24 cellular contexts compared by ENCODE assay signal in genomic region chr6:157013649-157014365, GRCh38.
DNase-seq lines count a peak whose midpoint lies in the region; TF ChIP-seq lines count a peak whose summit lies in the region.
"Had no signal": no experiment of that assay in that cellular context is flagged by ENCODE, and none has a peak within 500 bp of the region (broad histone marks: within the 10 kb centered on the region; RNA-seq: fewer than 3 reads in every experiment).

No MANE protein-coding gene starts in this region.

- no peak overlapping the region for H3K9ac ChIP-seq in colonic mucosa (ENCODE audit: low read depth in 2 of 2, low read length in 2 of 2)

- peak overlapping the region; percentile 5 for H3K27ac Mint-ChIP-seq in activated naive CD4-positive, alpha-beta T cell treated with anti-CD3 and anti-CD28 coated beads, Interleukin-2, amount 50 U/mL, for 24 hours
- no peak overlapping the region for H3K27ac Mint-ChIP-seq in activated naive CD4-positive, alpha-beta T cell treated with anti-CD3 and anti-CD28 coated beads, Interleukin-2, amount 10 ng/mL, durations not matched to agents 7 days and 5 days
- H3K27ac Mint-ChIP-seq: effector memory CD8-positive, alpha-beta T cell; stimulated activated effector memory CD8-positive, alpha-beta T cell treated with anti-CD3 and anti-CD28 coated beads, Interleukin-12 subunit alpha, Interleukin-12 subunit beta, amount 100 ng/mL, for 72 hours; T-helper 2 cell treated with Interferon-gamma antibody and Interleukin-4, amounts not matched to agents 5 μg/mL and 100 μg/mL, for 36 hours had no signal

- no peaks in the 10 kb centered on the region for H3K9me2 ChIP-seq in hepatocyte (replicated peaks; ENCODE audit: insufficient read depth)

- H3K9me3 ChIP-seq in hepatocyte (ENCODE audit: low read depth) = no peaks in the 10 kb centered on the region
- no peaks in the 10 kb centered on the region for H3K9me3 ChIP-seq in colonic mucosa
- H3K9me3 ChIP-seq: BE2C, spleen had no signal

- H3K4me1 ChIP-seq in hepatocyte (ENCODE audit: insufficient read depth) = no peaks in the 10 kb centered on the region
- H3K4me1 ChIP-seq in colonic mucosa = no peaks in the 10 kb centered on the region
- H3K4me1 ChIP-seq: breast epithelium had no signal

- H3K27ac ChIP-seq in hepatocyte = peak overlapping the region; percentile 53
- no peak overlapping the region for H3K27ac ChIP-seq in colonic mucosa
- H3K27ac ChIP-seq: breast epithelium, heart right ventricle, spleen had no signal

- H4K20me1 ChIP-seq in hepatocyte (ENCODE audit: insufficient read depth, poor library complexity, severe bottlenecking) = peaks cover 21% of the 10 kb centered on the region

- no peak for TF ChIP-seq CTCF in hepatocyte (IDR thresholded peaks at IDR 0.05; ENCODE audit: poor library complexity)
- no peak for TF ChIP-seq CTCF in retinal pigment epithelial cell (conservative IDR thresholded peaks at IDR 0.05; ENCODE audit: low read depth, low read length)
- no peak for TF ChIP-seq CTCF in colonic mucosa (IDR thresholded peaks at IDR 0.05)

- H3K4me1 Mint-ChIP-seq in activated naive CD4-positive, alpha-beta T cell treated with anti-CD3 and anti-CD28 coated beads, Interleukin-2, amount 50 U/mL, for 24 hours = peaks cover 75% of the 10 kb centered on the region
- peaks cover 17% of the 10 kb centered on the region for H3K4me1 Mint-ChIP-seq in activated naive CD4-positive, alpha-beta T cell treated with anti-CD3 and anti-CD28 coated beads, Interleukin-2, amount 10 ng/mL, durations not matched to agents 7 days and 5 days

- no peaks in the 10 kb centered on the region for H3K9me3 Mint-ChIP-seq in activated naive CD4-positive, alpha-beta T cell treated with anti-CD3 and anti-CD28 coated beads, Interleukin-2, amount 50 U/mL, for 24 hours
- no peaks in the 10 kb centered on the region for H3K9me3 Mint-ChIP-seq in activated naive CD4-positive, alpha-beta T cell treated with anti-CD3 and anti-CD28 coated beads, Interleukin-2, amount 10 ng/mL, durations not matched to agents 7 days and 5 days
- H3K9me3 Mint-ChIP-seq: activated T-cell treated with anti-CD3 and anti-CD28 coated beads, Interleukin-2, amount 50 U/mL, for 4 hours; effector memory CD8-positive, alpha-beta T cell; stimulated activated effector memory CD8-positive, alpha-beta T cell treated with anti-CD3 and anti-CD28 coated beads, Interleukin-12 subunit alpha, Interleukin-12 subunit beta, amount 100 ng/mL, for 72 hours; T-helper 2 cell treated with Interferon-gamma antibody and Interleukin-4, amounts not matched to agents 5 μg/mL and 100 μg/mL, for 36 hours had no signal

- H3K27me3 ChIP-seq in hepatocyte (no peaks in the 10 kb centered on the region), colonic mucosa (no peaks in the 10 kb centered on the region)
- H3K27me3 ChIP-seq: BE2C, breast epithelium, heart right ventricle, spleen had no signal

- intact Hi-C loops in colonic mucosa (cut with DNase I) = no loop called here

- H3K36me3 Mint-ChIP-seq in activated naive CD4-positive, alpha-beta T cell treated with anti-CD3 and anti-CD28 coated beads, Interleukin-2, amount 50 U/mL, for 24 hours = no peaks in the 10 kb centered on the region
- H3K36me3 Mint-ChIP-seq in activated naive CD4-positive, alpha-beta T cell treated with anti-CD3 and anti-CD28 coated beads, Interleukin-2, amount 10 ng/mL, durations not matched to agents 7 days and 5 days = no peaks in the 10 kb centered on the region
- H3K36me3 Mint-ChIP-seq: stimulated activated effector memory CD8-positive, alpha-beta T cell treated with anti-CD3 and anti-CD28 coated beads, Interleukin-12 subunit alpha, Interleukin-12 subunit beta, amount 100 ng/mL, for 72 hours had no signal

- H3K4me3 ChIP-seq in hepatocyte = no peak overlapping the region
- H3K4me3 ChIP-seq in retinal pigment epithelial cell (ENCODE audit: low read length) = peak overlapping the region; percentile 1
- no peak overlapping the region for H3K4me3 ChIP-seq in colonic mucosa
- H3K4me3 ChIP-seq: breast epithelium, heart right ventricle, spleen had no signal

- H2AFZ ChIP-seq in hepatocyte = no peak overlapping the region

- 77% methylated on average over 7 of the region's 7 CpGs for WGBS in hepatocyte (ENCODE audit: low lambda C conversion rate, missing lambda C conversion rate)

- H3K4me3 Mint-ChIP-seq in activated naive CD4-positive, alpha-beta T cell treated with anti-CD3 and anti-CD28 coated beads, Interleukin-2, amount 50 U/mL, for 24 hours = no peak overlapping the region
- no peak overlapping the region for H3K4me3 Mint-ChIP-seq in activated naive CD4-positive, alpha-beta T cell treated with anti-CD3 and anti-CD28 coated beads, Interleukin-2, amount 10 ng/mL, durations not matched to agents 7 days and 5 days
- H3K4me3 Mint-ChIP-seq: activated T-cell treated with anti-CD3 and anti-CD28 coated beads, Interleukin-2, amount 50 U/mL, for 4 hours; effector memory CD8-positive, alpha-beta T cell; stimulated activated effector memory CD8-positive, alpha-beta T cell treated with anti-CD3 and anti-CD28 coated beads, Interleukin-12 subunit alpha, Interleukin-12 subunit beta, amount 100 ng/mL, for 72 hours; T-helper 2 cell treated with Interferon-gamma antibody and Interleukin-4, amounts not matched to agents 5 μg/mL and 100 μg/mL, for 36 hours had no signal

- DNase-seq in activated naive CD4-positive, alpha-beta T cell treated with anti-CD3 and anti-CD28 coated beads, Interleukin-2, amount 10 ng/mL, durations not matched to agents 7 days and 5 days = no peak
- DNase-seq in NCI-H69 (lab: John Stamatoyannopoulos, UW) (peak; percentile 37), hepatocyte (ENCODE audit: low spot score) (peak; percentile 23), retinal pigment epithelial cell (ENCODE audit: low read depth) (no peak), GM19240 (ENCODE audit: insufficient read length, low spot score) (no peak), colonic mucosa (no peak)
- no peak for DNase-seq in stimulated activated CD4-positive, alpha-beta T cell treated with anti-CD3 and anti-CD28 coated beads, Interleukin-12 subunit alpha, Interleukin-12 subunit beta, amount 100 ng/mL, for 4 hours
- DNase-seq: activated CD4-positive, alpha-beta T cell treated with anti-CD3 and anti-CD28 coated beads for 48 hours; activated T-cell treated with anti-CD3 and anti-CD28 coated beads, Interleukin-2, amount 50 U/mL, for 4 hours; BE2C; effector memory CD8-positive, alpha-beta T cell; heart right ventricle; Kasumi-1; left cardiac atrium; NCI-H1436; NCI-H2107; NCI-H510A; PC-3; stimulated activated CD4-positive, alpha-beta T cell treated with anti-CD3 and anti-CD28 coated beads, Interleukin-2, amount 100 ng/mL, for 48 hours had no signal

- peaks cover 100% of the 10 kb centered on the region for H3K79me2 ChIP-seq in hepatocyte

- H3K36me3 ChIP-seq in hepatocyte (replicated peaks; ENCODE audit: insufficient read depth, low read depth) (no peaks in the 10 kb centered on the region), colonic mucosa (no peaks in the 10 kb centered on the region)
- H3K36me3 ChIP-seq: BE2C, breast epithelium, heart right ventricle, spleen had no signal

- CTCF ChIA-PET in activated naive CD4-positive, alpha-beta T cell treated with anti-CD3 and anti-CD28 coated beads, Interleukin-2, amount 10 ng/mL, durations not matched to agents 7 days and 5 days (lab: Charles Lee) = no interaction called here

- no peaks in the 10 kb centered on the region for H3K27me3 Mint-ChIP-seq in activated naive CD4-positive, alpha-beta T cell treated with anti-CD3 and anti-CD28 coated beads, Interleukin-2, amount 50 U/mL, for 24 hours
- no peaks in the 10 kb centered on the region for H3K27me3 Mint-ChIP-seq in activated naive CD4-positive, alpha-beta T cell treated with anti-CD3 and anti-CD28 coated beads, Interleukin-2, amount 10 ng/mL, durations not matched to agents 7 days and 5 days
- H3K27me3 Mint-ChIP-seq: effector memory CD8-positive, alpha-beta T cell had no signal

- no peak overlapping the region for H3K4me2 ChIP-seq in hepatocyte

Comparison
In these comparisons a context has a peak if more than half of its experiments do, and no peak if none do; other contexts are left out.
1. DNase-seq: peak in NCI-H69 (single experiment) and hepatocyte (single experiment); none in activated naive CD4-positive, alpha-beta T cell treated with anti-CD3 and anti-CD28 coated beads, Interleukin-2, amount 10 ng/mL, durations not matched to agents 7 days and 5 days (single experiment), retinal pigment epithelial cell (single experiment), GM19240 (single experiment), colonic mucosa (single experiment) and stimulated activated CD4-positive, alpha-beta T cell treated with anti-CD3 and anti-CD28 coated beads, Interleukin-12 subunit alpha, Interleukin-12 subunit beta, amount 100 ng/mL, for 4 hours (single experiment).